Comparison of ENCODE assay signal across 22 cellular contexts in the genomic region with DNA sequence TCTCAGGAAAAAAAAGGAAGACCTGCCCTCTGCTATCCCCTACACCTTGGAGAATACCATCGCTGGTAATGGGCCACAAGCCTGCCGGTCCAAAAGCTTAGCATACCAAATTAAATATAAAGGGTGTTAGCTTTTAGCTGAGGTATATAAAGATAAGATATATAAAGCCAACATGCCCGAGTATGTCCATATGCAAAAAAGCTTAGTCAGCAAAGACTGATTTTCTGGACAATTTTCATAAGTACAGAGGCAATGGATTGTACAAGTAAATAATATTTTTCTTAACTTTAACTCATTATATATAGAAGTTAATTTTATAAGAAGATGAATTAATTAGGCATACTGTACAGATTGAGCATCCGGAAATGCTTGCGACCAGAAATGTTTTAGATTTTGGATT.
DNase-seq lines count a peak whose midpoint lies in the region; ATAC-seq, FAIRE-seq and TF ChIP-seq lines count a peak whose summit lies in the region.
"Had no signal": no experiment of that assay in that cellular context is flagged by ENCODE, and none has a peak within 500 bp of the region (broad histone marks: within the 10 kb centered on the region; RNA-seq: fewer than 3 reads in every experiment).

No MANE protein-coding gene starts in this region.

- H3K4me2 ChIP-seq in SK-N-SH = no peak overlapping the region
- H3K4me2 ChIP-seq in HepG2 (ENCODE audit: low read depth, low read length) = no peak overlapping the region
- H3K4me2 ChIP-seq in IMR-90 (ENCODE audit: low read depth, low read length) = no peak overlapping the region
- H3K4me2 ChIP-seq in H1 (ENCODE audit: insufficient read depth in 1 of 2, low read depth in 2 of 2, low read length in 2 of 2) = no peak overlapping the region

- no peak overlapping the region for H3K23ac ChIP-seq in IMR-90 (ENCODE audit: low read depth, low read length)
- H3K23ac ChIP-seq in H1 (ENCODE audit: insufficient read length) = no peak overlapping the region

- H3K27ac ChIP-seq in SK-N-SH (ENCODE audit: low read depth in 2 of 2, low read length in 1 of 2) (peak overlapping the region; percentile 58 to 77; a peak in 2 of 4 replicates), HepG2 (ENCODE audit: extremely low read length, insufficient read depth, low read length) (no peak overlapping the region), right lobe of liver (no peak overlapping the region), IMR-90 (ENCODE audit: insufficient read depth, low read length) (no peak overlapping the region), H1 (ENCODE audit: low read depth, low read length) (no peak overlapping the region)
- H3K27ac ChIP-seq: 22Rv1; BLaER1 treated with 17β-estradiol and CSF1 and Interleukin-3, amounts not matched to agents 10 nM and 100 nM; C4-2B had no signal

- H3K4me3 ChIP-seq in SK-N-SH (ENCODE audit: low read depth in 2 of 2, low read length in 1 of 2) (no peak overlapping the region), HepG2 (replicated peaks in 1 of 3; ENCODE audit: insufficient read depth in 1 of 3, low read depth in 2 of 3, low read length in 3 of 3) (no peak overlapping the region), right lobe of liver (no peak overlapping the region), IMR-90 (ENCODE audit: insufficient read depth, low read depth, low read length) (no peak overlapping the region), H1 (ENCODE audit: extremely low read depth in 1 of 4, insufficient read depth in 2 of 4, low read depth in 3 of 4, low read length in 4 of 4) (no peak overlapping the region)
- H3K4me3 ChIP-seq: BLaER1 treated with 17β-estradiol and CSF1 and Interleukin-3, amounts not matched to agents 10 nM and 100 nM had no signal

- no peak overlapping the region for H2BK120ac ChIP-seq in IMR-90 (ENCODE audit: low read depth, low read length)
- H2BK120ac ChIP-seq in H1 (replicated peaks; ENCODE audit: low read depth, low read length) = no peak overlapping the region

- CTCF ChIA-PET in SK-N-SH (lab: Yijun Ruan, JAX) (interaction anchor here (1.1 to 1.7 kb wide), 2 partner anchors 22 to 1601 kb away, joined by 4 to 5 read pairs; no protein-coding TSS in a partner anchor), HepG2 (lab: Yijun Ruan, JAX; ENCODE audit: low intra/inter-chr PET ratio, low total read pairs) (no interaction called here), IMR-90 (lab: Yijun Ruan, JAX) (no interaction called here), H1 (lab: Charles Lee; ENCODE audit: partially characterized antibody) (no interaction called here)
- CTCF ChIA-PET in activated CD8-positive, alpha-beta memory T cell treated with anti-CD3 and anti-CD28 coated beads, Interleukin-2, amount 10 ng/mL, durations not matched to agents 7 days and 5 days (lab: Charles Lee) = no interaction called here

- H3K4me1 ChIP-seq in SK-N-SH (ENCODE audit: control insufficient read depth in 1 of 2, insufficient read depth in 2 of 2, low read depth in 1 of 2, low read length in 1 of 2) = peaks cover 12 to 13% of the 10 kb centered on the region in 2 experiments; a peak in 3 of 4 replicates
- no peaks in the 10 kb centered on the region for H3K4me1 ChIP-seq in HepG2 (ENCODE audit: insufficient read depth, low read length)
- H3K4me1 ChIP-seq in right lobe of liver = no peaks in the 10 kb centered on the region
- H3K4me1 ChIP-seq in IMR-90 (ENCODE audit: control insufficient read depth, insufficient read depth, low read length) = no peaks in the 10 kb centered on the region
- peaks cover 0 to 5% (median 3%) of the 10 kb centered on the region in 4 experiments; a peak in 4 of 7 replicates for H3K4me1 ChIP-seq in H1 (replicated peaks in 1 of 4; ENCODE audit: control insufficient read depth in 3 of 4, insufficient read depth in 4 of 4, low read length in 3 of 4)
- H3K4me1 ChIP-seq: BE2C, Caco-2 had no signal

- H4K8ac ChIP-seq in IMR-90 (ENCODE audit: low read depth in 2 of 2, low read length in 2 of 2) (no peak overlapping the region), H1 (ENCODE audit: extremely low read depth, insufficient read depth, low read length) (no peak overlapping the region)

- peaks cover 14% of the 10 kb centered on the region for H3K36me3 Mint-ChIP-seq in activated CD8-positive, alpha-beta memory T cell treated with anti-CD3 and anti-CD28 coated beads, Interleukin-2, amount 10 ng/mL, durations not matched to agents 7 days and 5 days

- TF ChIP-seq RAD21 in SK-N-SH (IDR thresholded peaks at IDR 0.05; ENCODE audit: low read length) (no peak), HepG2 (CRISPR knock-in tag; IDR thresholded peaks at IDR 0.05) (no peak), IMR-90 (IDR thresholded peaks at IDR 0.05; ENCODE audit: low read length) (no peak), H1 (IDR thresholded peaks at IDR 0.05 in 1 of 2, conservative IDR thresholded peaks at IDR 0.05 in 1 of 2; ENCODE audit: low read depth in 2 of 2, low read length in 2 of 2) (no peak)

- no peaks in the 10 kb centered on the region for H3K9me3 Mint-ChIP-seq in activated CD8-positive, alpha-beta memory T cell treated with anti-CD3 and anti-CD28 coated beads, Interleukin-2, amount 10 ng/mL, durations not matched to agents 7 days and 5 days (ENCODE audit: low read depth)
- H3K9me3 Mint-ChIP-seq: CD4-positive, alpha-beta T cell; CD8-positive, alpha-beta T cell had no signal

- 97% methylated on average over 5 of the region's 5 CpGs for WGBS in SK-N-SH (ENCODE audit: low lambda C conversion rate)
- 97% methylated on average over 5 of the region's 5 CpGs for WGBS in HepG2 (ENCODE audit: low lambda C conversion rate)
- WGBS in right lobe of liver (ENCODE audit: insufficient coverage, low coverage, low lambda C conversion rate, missing lambda C conversion rate) = 87% methylated on average over 5 of the region's 5 CpGs
- no CpG with 5 or more reads among the region's 5 CpGs for WGBS in IMR-90 (ENCODE audit: extremely low coverage in 2 of 2, insufficient read length in 1 of 2), 2 experiments
- whole genome bisulfite sequencing in H1 (ENCODE audit: extremely low coverage in 1 of 2, insufficient coverage in 1 of 2, insufficient read length in 1 of 2, insufficient replicate concordance in 2 of 2, low coverage in 1 of 2, low lambda C conversion rate in 2 of 2, missing lambda C conversion rate in 1 of 2), 2 experiments = 97% methylated on average over 5 of the region's 5 CpGs; no CpG with 5 or more reads in 1 of the 2 experiments

- peaks cover 9% of the 10 kb centered on the region for H3K4me1 Mint-ChIP-seq in activated CD8-positive, alpha-beta memory T cell treated with anti-CD3 and anti-CD28 coated beads, Interleukin-2, amount 10 ng/mL, durations not matched to agents 7 days and 5 days

- H3K4ac ChIP-seq in IMR-90 (ENCODE audit: low read depth, low read length) (no peak overlapping the region), H1 (replicated peaks; ENCODE audit: insufficient read length, low read depth, low read length) (no peak overlapping the region)

- H2BK5ac ChIP-seq in IMR-90 (ENCODE audit: low read depth, low read length, poor library complexity, severe bottlenecking) = no peak overlapping the region
- no peak overlapping the region for H2BK5ac ChIP-seq in H1 (ENCODE audit: low read depth, low read length)

- FAIRE-seq in HepG2 (lab: Jason Lieb, UNC) = no peak
- FAIRE-seq in H1 (lab: Jason Lieb, UNC) = no peak
- FAIRE-seq: G401.6, GM12891, GM19239 had no signal

- intact Hi-C loops in HepG2 (cut with micrococcal nuclease; ENCODE audit: unreplicated experiment) (no loop called here), right lobe of liver (cut with DNase I) (no loop called here), IMR-90 (cut with micrococcal nuclease) (no loop called here)

- H3K9ac ChIP-seq in SK-N-SH = no peak overlapping the region
- H3K9ac ChIP-seq in HepG2 (ENCODE audit: insufficient read depth, low read depth, low read length) = no peak overlapping the region
- H3K9ac ChIP-seq in IMR-90 (ENCODE audit: low read depth, low read length) = no peak overlapping the region
- no peak overlapping the region for H3K9ac ChIP-seq in H1 (replicated peaks in 1 of 4; ENCODE audit: extremely low read depth in 1 of 4, low read depth in 3 of 4, low read length in 3 of 4)
- H3K9ac ChIP-seq: BLaER1 treated with 17β-estradiol and CSF1 and Interleukin-3, amounts not matched to agents 10 nM and 100 nM had no signal

- no peak for DNase-seq in SK-N-SH
- no peak for DNase-seq in HepG2 (ENCODE audit: low spot score)
- no peak for DNase-seq in right lobe of liver
- DNase-seq in IMR-90 = no peak
- no peak for DNase-seq in H1 (ENCODE audit: low read depth in 1 of 2, low spot score in 2 of 2)
- DNase-seq in activated CD8-positive, alpha-beta memory T cell treated with anti-CD3 and anti-CD28 coated beads, Interleukin-2, amount 10 ng/mL, durations not matched to agents 7 days and 5 days = no peak
- no peak for DNase-seq in dermis blood vessel endothelial cell
- DNase-seq: ACHN; BE2C; Caco-2; Calu3; CD4-positive, alpha-beta T cell; CD8-positive, alpha-beta T cell; DMS79 treated with DMSO at 0.1 percent for 48 hours; GF-D8 had no signal

- no peaks in the 10 kb centered on the region for H3F3A ChIP-seq in SK-N-SH (replicated peaks; ENCODE audit: insufficient read depth)

- TF ChIP-seq EP300 in SK-N-SH (IDR thresholded peaks at IDR 0.05; ENCODE audit: borderline replicate concordance in 1 of 2, low read depth in 1 of 2, low read length in 1 of 2) (no peak), HepG2 (IDR thresholded peaks at IDR 0.05; ENCODE audit: low read depth in 2 of 2, low read length in 2 of 2) (no peak), HepG2 (CRISPR knock-in tag; IDR thresholded peaks at IDR 0.05; ENCODE audit: borderline replicate concordance) (no peak), H1 (IDR thresholded peaks at IDR 0.05; ENCODE audit: borderline replicate concordance in 1 of 2, low read depth in 2 of 2, low read length in 2 of 2) (no peak)

- H3K36me3 ChIP-seq in SK-N-SH (replicated peaks in 1 of 2; ENCODE audit: control insufficient read depth in 1 of 2, insufficient read depth in 2 of 2, low read length in 1 of 2) = peaks cover 12 to 13% of the 10 kb centered on the region in 2 experiments
- H3K36me3 ChIP-seq in HepG2 (replicated peaks in 1 of 2; ENCODE audit: control insufficient read depth in 1 of 2, insufficient read depth in 2 of 2, low read length in 2 of 2) = peaks cover 6 to 42% of the 10 kb centered on the region in 2 experiments
- no peaks in the 10 kb centered on the region for H3K36me3 ChIP-seq in right lobe of liver
- H3K36me3 ChIP-seq in IMR-90 (ENCODE audit: control insufficient read depth, insufficient read depth, low read length) = peaks cover 10% of the 10 kb centered on the region
- no peaks in the 10 kb centered on the region; a peak in 1 of 8 replicates for H3K36me3 ChIP-seq in H1 (ENCODE audit: control insufficient read depth in 2 of 4, insufficient read depth in 4 of 4, low read length in 3 of 4)
- H3K36me3 ChIP-seq: BE2C had no signal

- H3K79me2 ChIP-seq in SK-N-SH (ENCODE audit: insufficient read depth) (no peaks in the 10 kb centered on the region), HepG2 (ENCODE audit: insufficient read depth, low read length) (no peaks in the 10 kb centered on the region), H1 (ENCODE audit: control insufficient read depth in 1 of 2, insufficient read depth in 2 of 2, low read length in 2 of 2) (no peaks in the 10 kb centered on the region)

- H4K20me1 ChIP-seq in SK-N-SH (ENCODE audit: insufficient read depth) (no peaks in the 10 kb centered on the region), HepG2 (ENCODE audit: insufficient read depth, low read length) (no peaks in the 10 kb centered on the region), IMR-90 (ENCODE audit: insufficient read depth, low read length) (no peaks in the 10 kb centered on the region), H1 (replicated peaks in 1 of 2; ENCODE audit: control insufficient read depth in 1 of 2, insufficient read depth in 2 of 2, low read length in 2 of 2) (no peaks in the 10 kb centered on the region)
- H4K20me1 ChIP-seq: BLaER1 treated with 17β-estradiol and CSF1 and Interleukin-3, amounts not matched to agents 10 nM and 100 nM had no signal

- no peak for TF ChIP-seq POLR2A in HepG2 (IDR thresholded peaks at IDR 0.05; ENCODE audit: insufficient read depth in 1 of 2, low read depth in 2 of 2, low read length in 2 of 2)
- TF ChIP-seq POLR2A in right lobe of liver (IDR thresholded peaks at IDR 0.05) = no peak
- TF ChIP-seq POLR2A in IMR-90 (IDR thresholded peaks at IDR 0.05; ENCODE audit: low read depth, low read length) = no peak
- no peak for TF ChIP-seq POLR2A in H1 (IDR thresholded peaks at IDR 0.05; ENCODE audit: control extremely low read depth in 1 of 2, low read depth in 2 of 2, low read length in 2 of 2)

- H2AK5ac ChIP-seq in IMR-90 (ENCODE audit: low read depth, low read length) (no peak overlapping the region), H1 (ENCODE audit: low read depth, low read length) (no peak overlapping the region)

- TF ChIP-seq CTCF in SK-N-SH (IDR thresholded peaks at IDR 0.05) (no peak), HepG2 (CRISPR knock-in tag; IDR thresholded peaks at IDR 0.05) (no peak), right lobe of liver (IDR thresholded peaks at IDR 0.05) (no peak), IMR-90 (conservative IDR thresholded peaks at IDR 0.05; ENCODE audit: low read depth, low read length) (no peak), H1 (IDR thresholded peaks at IDR 0.05; ENCODE audit: control extremely low read depth in 1 of 3, insufficient read depth in 1 of 3, low read depth in 1 of 3, low read length in 3 of 3) (no peak)

- POLR2A ChIA-PET in SK-N-SH (lab: Yijun Ruan, JAX) = no interaction called here
- POLR2A ChIA-PET in HepG2 (lab: Yijun Ruan, JAX) = no interaction called here
- POLR2A ChIA-PET in IMR-90 (lab: Charles Lee; ENCODE audit: unreplicated experiment) = no interaction called here
- POLR2A ChIA-PET in H1 (lab: Charles Lee; ENCODE audit: partially characterized antibody) = no interaction called here

- H3K9me1 ChIP-seq in IMR-90 (ENCODE audit: insufficient read depth, low read length) = peaks cover 4% of the 10 kb centered on the region

- in situ Hi-C loops in HepG2 (cut with HindIII; ENCODE audit: extremely low pct_ligation_motif_present, low pct_unique_long_range_greater_than_20kb) (loop anchor here (25.0 kb wide), 1 partner anchor 771 kb away; the partner anchor contains the start of gene G6PC2), IMR-90 (cut with MboI; ENCODE audit: low sequenced_read_pairs) (loop anchor here (25.0 kb wide), 1 partner anchor 746 kb away; the partner anchor contains the start of gene SPC25)

- H2AK9ac ChIP-seq in IMR-90 (replicated peaks; ENCODE audit: low read depth, low read length, poor library complexity) = no peak overlapping the region

- H3K27me3 Mint-ChIP-seq in activated CD8-positive, alpha-beta memory T cell treated with anti-CD3 and anti-CD28 coated beads, Interleukin-2, amount 10 ng/mL, durations not matched to agents 7 days and 5 days = no peaks in the 10 kb centered on the region
- H3K27me3 Mint-ChIP-seq: CD4-positive, alpha-beta T cell had no signal

- H2BK15ac ChIP-seq in IMR-90 (ENCODE audit: low read depth, low read length) = no peak overlapping the region
- H2BK15ac ChIP-seq in H1 (ENCODE audit: low read length) = no peak overlapping the region

- H4K91ac ChIP-seq in IMR-90 (ENCODE audit: insufficient read depth, low read depth, low read length) = no peak overlapping the region
- no peak overlapping the region for H4K91ac ChIP-seq in H1 (replicated peaks; ENCODE audit: insufficient read length, low read length)

- no peaks in the 10 kb centered on the region for H3K9me2 ChIP-seq in SK-N-SH

- ATAC-seq in SK-N-SH treated with all-trans-retinoic acid at 6 μM for 48 hours (no peak), HepG2 (no peak), right lobe of liver (no peak), IMR-90 (ENCODE audit: low read depth) (no peak)
- no peak for ATAC-seq in activated CD8-positive, alpha-beta memory T cell treated with anti-CD3 and anti-CD28 coated beads, Interleukin-2, amount 10 ng/mL, durations not matched to agents 7 days and 5 days
- ATAC-seq: CD8-positive, alpha-beta T cell had no signal

- no peaks in the 10 kb centered on the region for H3K23me2 ChIP-seq in H1 (ENCODE audit: low read depth, low read length)

- H2BK20ac ChIP-seq in IMR-90 (ENCODE audit: low read depth, low read length) = no peak overlapping the region
- H2BK20ac ChIP-seq in H1 (ENCODE audit: low read length) = no peak overlapping the region

- H3K27ac Mint-ChIP-seq in activated CD8-positive, alpha-beta memory T cell treated with anti-CD3 and anti-CD28 coated beads, Interleukin-2, amount 10 ng/mL, durations not matched to agents 7 days and 5 days = no peak overlapping the region
- H3K27ac Mint-ChIP-seq: CD4-positive, alpha-beta T cell; CD8-positive, alpha-beta T cell had no signal

- H3K27me3 ChIP-seq in SK-N-SH (ENCODE audit: insufficient read depth) (no peaks in the 10 kb centered on the region), HepG2 (ENCODE audit: control insufficient read depth in 1 of 2, insufficient read depth in 2 of 2, low read length in 2 of 2) (no peaks in the 10 kb centered on the region), right lobe of liver (no peaks in the 10 kb centered on the region), IMR-90 (ENCODE audit: control insufficient read depth, insufficient read depth, low read length) (no peaks in the 10 kb centered on the region), H1 (replicated peaks in 1 of 4; ENCODE audit: control insufficient read depth in 3 of 4, extremely low read depth in 1 of 4, insufficient read depth in 3 of 4, low read length in 3 of 4) (no peaks in the 10 kb centered on the region)
- H3K27me3 ChIP-seq: BE2C; BLaER1 treated with 17β-estradiol and CSF1 and Interleukin-3, amounts not matched to agents 10 nM and 100 nM had no signal

- dilution Hi-C loops in IMR-90 (cut with HindIII; ENCODE audit: low sequenced_read_pairs, unreplicated experiment) = no loop called here

- no peak overlapping the region for H2AFZ ChIP-seq in SK-N-SH (ENCODE audit: low read depth)
- H2AFZ ChIP-seq in HepG2 (ENCODE audit: low read length) = no peak overlapping the region
- no peak overlapping the region for H2AFZ ChIP-seq in IMR-90 (replicated peaks; ENCODE audit: low read length, poor library complexity)
- H2AFZ ChIP-seq in H1 (ENCODE audit: low read length) = no peak overlapping the region

- H3K56ac ChIP-seq in IMR-90 (ENCODE audit: extremely low read depth, insufficient read depth, low read length) (no peak overlapping the region), H1 (replicated peaks; ENCODE audit: insufficient read length, low read depth, low read length) (no peak overlapping the region)

- no peak overlapping the region for H4K5ac ChIP-seq in IMR-90 (ENCODE audit: low read depth, low read length)
- H4K5ac ChIP-seq in H1 (ENCODE audit: insufficient read length, low read depth, low read length) = no peak overlapping the region

- no peak overlapping the region for H3K18ac ChIP-seq in IMR-90 (ENCODE audit: low read depth, low read length)
- H3K18ac ChIP-seq in H1 (ENCODE audit: extremely low read depth, low read length) = no peak overlapping the region

- H2BK12ac ChIP-seq in H1 (ENCODE audit: low read depth, low read length) = no peak overlapping the region

- BruUV-seq in HepG2 (replicated peaks; lab: Mats Ljungman, UMichigan) = no TSS peak
- no TSS peak for BruUV-seq in IMR-90 (replicated peaks; lab: Mats Ljungman, UMichigan)

- no peaks in the 10 kb centered on the region for H3K9me3 ChIP-seq in SK-N-SH
- no peaks in the 10 kb centered on the region for H3K9me3 ChIP-seq in HepG2 (ENCODE audit: low read length)
- H3K9me3 ChIP-seq in right lobe of liver = no peaks in the 10 kb centered on the region
- no peaks in the 10 kb centered on the region for H3K9me3 ChIP-seq in IMR-90 (ENCODE audit: control insufficient read depth, insufficient read depth, low read length)
- H3K9me3 ChIP-seq in H1 (ENCODE audit: insufficient read depth in 2 of 2, low read depth in 1 of 2, low read length in 1 of 2) = no peaks in the 10 kb centered on the region
- H3K9me3 ChIP-seq: BE2C; BLaER1 treated with 17β-estradiol and CSF1 and Interleukin-3, amounts not matched to agents 10 nM and 100 nM; Caco-2 had no signal

- H3K79me1 ChIP-seq in IMR-90 (ENCODE audit: low read depth in 1 of 2, low read length in 2 of 2) (peaks cover 6 to 18% of the 10 kb centered on the region in 2 experiments; a peak in 3 of 4 replicates), H1 (ENCODE audit: low read depth, low read length) (no peaks in the 10 kb centered on the region)

- no peak overlapping the region for H3K4me3 Mint-ChIP-seq in activated CD8-positive, alpha-beta memory T cell treated with anti-CD3 and anti-CD28 coated beads, Interleukin-2, amount 10 ng/mL, durations not matched to agents 7 days and 5 days
- H3K4me3 Mint-ChIP-seq: CD4-positive, alpha-beta T cell; CD8-positive, alpha-beta T cell had no signal

- H3K14ac ChIP-seq in IMR-90 (replicated peaks; ENCODE audit: low read depth, low read length) = no peak overlapping the region
- H3K14ac ChIP-seq in H1 (ENCODE audit: insufficient read length) = no peak overlapping the region

Comparison
In these comparisons a context has a peak if more than half of its experiments do, and no peak if none do; other contexts are left out.
1. H3K27ac ChIP-seq: peak in SK-N-SH (2 of 2); none in HepG2 (single experiment), right lobe of liver (0 of 3), IMR-90 (single experiment) and H1 (single experiment).